Comparison of ENCODE assay signal across 17 cellular contexts in genomic region chr15:90294159-90294558, GRCh38. TPM values are rescaled to one million over a fixed set of nuclear protein-coding genes. Genes with fewer than 3 reads are reported as not detected.
DNase-seq lines count a peak whose midpoint lies in the region; ATAC-seq and TF ChIP-seq lines count a peak whose summit lies in the region.
"Had no signal": no experiment of that assay in that cellular context is flagged by ENCODE, and none has a peak within 500 bp of the region (broad histone marks: within the 10 kb centered on the region; RNA-seq: fewer than 3 reads in every experiment).

No MANE protein-coding gene starts in this region.

- peak overlapping the region; percentile 59; the same call in 1 of the 2 replicates for H3K27ac ChIP-seq in VCaP
- H3K27ac ChIP-seq in endodermal cell (ENCODE audit: low read depth, low read length): no peak overlapping the region

- H3K4me1 ChIP-seq in endodermal cell (ENCODE audit: control insufficient read depth, insufficient read depth, low read length): no peaks in the 10 kb centered on the region

- H3K4me3 Mint-ChIP-seq in endodermal cell: no peak overlapping the region
- H3K4me3 Mint-ChIP-seq: HFFc6 had no signal

- H3K27me3 Mint-ChIP-seq in endodermal cell (ENCODE audit: insufficient read depth): no peaks in the 10 kb centered on the region

- H3K9ac ChIP-seq in endodermal cell (ENCODE audit: extremely low read depth, low read length, poor library complexity, severe bottlenecking): no peak overlapping the region
- H3K9ac ChIP-seq: SK-N-SH had no signal

- H3K4me3 ChIP-seq in endodermal cell (ENCODE audit: low read length): no peak overlapping the region
- H3K4me3 ChIP-seq: MG63 had no signal

- TF ChIP-seq CTCF in VCaP (conservative IDR thresholded peaks at IDR 0.05): no peak
- no peak for TF ChIP-seq CTCF in endodermal cell (conservative IDR thresholded peaks at IDR 0.05)

- H3K27me3 ChIP-seq in endodermal cell (ENCODE audit: control insufficient read depth, insufficient read depth, low read length, poor library complexity, severe bottlenecking): no peaks in the 10 kb centered on the region
- H3K27me3 ChIP-seq: MG63 had no signal

- WGBS in endodermal cell (ENCODE audit: insufficient coverage in 1 of 2, insufficient read length in 1 of 2), 2 experiments: 94% methylated on average over 6 of the region's 6 CpGs; no CpG with 5 or more reads in 1 of the 2 experiments

- H3K27ac Mint-ChIP-seq in endodermal cell: peak overlapping the region; percentile 85
- H3K27ac Mint-ChIP-seq: CD14-positive monocyte, HFFc6 had no signal

- no peaks in the 10 kb centered on the region for H3K9me3 ChIP-seq in endodermal cell (ENCODE audit: control insufficient read depth, low read length)
- H3K9me3 ChIP-seq: MG63, SK-N-SH had no signal

- no peaks in the 10 kb centered on the region for H3K9me3 Mint-ChIP-seq in endodermal cell
- H3K9me3 Mint-ChIP-seq: CD14-positive monocyte, HFFc6 had no signal

- ATAC-seq in HG03442 (IDR thresholded peaks at IDR 0.05; ENCODE audit: unreplicated experiment): no peak
- ATAC-seq in HG03432 (IDR thresholded peaks at IDR 0.05; ENCODE audit: unreplicated experiment): no peak

- no peaks in the 10 kb centered on the region for H3K36me3 ChIP-seq in endodermal cell (ENCODE audit: control insufficient read depth, insufficient read depth, low read length)
- H3K36me3 ChIP-seq: MG63 had no signal

- peaks cover 9% of the 10 kb centered on the region for H3K4me1 Mint-ChIP-seq in endodermal cell

- DNase-seq in NCI-H345 (lab: John Stamatoyannopoulos, UW) (peak; percentile 16), NCI-H345 treated with DMSO at 0.1 percent for 48 hours (lab: John Stamatoyannopoulos, UW; ENCODE audit: unreplicated experiment) (no peak), endodermal cell (no peak), NCI-H1048 (lab: John Stamatoyannopoulos, UW) (no peak)
- DNase-seq in activated CD4-positive, alpha-beta T cell treated with anti-CD3 and anti-CD28 coated beads for 4 hours: no peak
- DNase-seq: ACHN; HFFc6; Kasumi-1; MG63; NCI-H2227 treated with DMSO at 0.1 percent for 48 hours; NK-92 treated with Interleukin-12 subunit alpha and Interleukin-12 subunit beta, amount 100 ng/mL, for 24 hours; SIG-M5; SK-N-SH had no signal

- H3K36me3 Mint-ChIP-seq in endodermal cell (ENCODE audit: low read depth): no peaks in the 10 kb centered on the region
- H3K36me3 Mint-ChIP-seq: CD14-positive monocyte had no signal

RNA-seq across cellular contexts. Expression of gene NGRN, which starts 28.7 kb away (rescaled TPM):
- total RNA-seq in endodermal cell: 100 to 1,000 TPM in 1 of 2 donors, 10 to 100 TPM in 1; 89.3 to 103 TPM
- 100 TPM for polyA plus RNA-seq in endodermal cell (2013, experiment 1 of 2)
- polyA plus RNA-seq in endodermal cell (2013, experiment 2 of 2): 98.5 TPM

RNA-seq across cellular contexts. Expression of gene TTLL13, which starts 44.8 kb away (rescaled TPM):
- under 1 TPM; 0.15 to 0.46 TPM for total RNA-seq in endodermal cell
- 0.21 TPM for polyA plus RNA-seq in endodermal cell (2013, experiment 1 of 2)
- polyA plus RNA-seq in endodermal cell (2013, experiment 2 of 2): not detected

RNA-seq across cellular contexts. Expression of gene ZNF774, which starts 57.9 kb away (rescaled TPM):
- 1 to 10 TPM; 2.5 to 3.6 TPM for total RNA-seq in endodermal cell
- 2.0 TPM for polyA plus RNA-seq in endodermal cell (2013, experiment 1 of 2)
- polyA plus RNA-seq in endodermal cell (2013, experiment 2 of 2): 2.5 TPM
